ENCODE assay signal across 12 cellular contexts in the genomic region with DNA sequence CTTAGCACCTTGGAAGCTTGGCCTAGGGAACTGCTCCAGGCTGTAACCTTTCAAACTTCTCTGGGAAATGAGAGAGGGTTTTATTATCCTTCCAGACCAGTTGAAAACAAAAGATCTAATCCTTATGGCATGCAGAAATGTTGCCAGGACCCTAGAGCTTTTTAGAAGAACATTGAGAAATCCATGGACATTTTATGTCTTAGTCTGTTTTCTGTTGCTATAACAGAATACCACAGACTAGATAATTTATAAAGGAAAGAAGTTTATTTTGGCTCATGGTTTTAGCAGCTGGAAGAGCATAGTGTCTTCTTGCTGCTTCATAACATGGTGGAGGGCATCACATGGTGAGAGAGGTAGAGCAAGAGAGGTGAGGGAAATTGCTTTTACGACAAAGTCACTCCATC. TPM values are rescaled to one million over a fixed set of nuclear protein-coding genes. Genes with fewer than 3 reads are reported as not detected.
DNase-seq lines count a peak whose midpoint lies in the region; ATAC-seq and TF ChIP-seq lines count a peak whose summit lies in the region.
"Had no signal": no experiment of that assay in that cellular context is flagged by ENCODE, and none has a peak within 500 bp of the region (broad histone marks: within the 10 kb centered on the region; RNA-seq: fewer than 3 reads in every experiment).

No MANE protein-coding gene starts in this region.

- H3K4me1 ChIP-seq in mammary epithelial cell (ENCODE audit: insufficient read depth, low read length) (peaks cover 30% of the 10 kb centered on the region), neural progenitor cell (peaks cover 27% of the 10 kb centered on the region), vagina (peaks cover 62% of the 10 kb centered on the region)

- TF ChIP-seq CTCF in MCF 10A (IDR thresholded peaks at IDR 0.05; ENCODE audit: unreplicated experiment) (no peak), mammary epithelial cell (conservative IDR thresholded peaks at IDR 0.05 in 1 of 2, IDR thresholded peaks at IDR 0.05 in 1 of 2; ENCODE audit: extremely low read depth in 1 of 2, insufficient read depth in 1 of 2, low read depth in 1 of 2, low read length in 2 of 2) (no peak), neural progenitor cell (IDR thresholded peaks at IDR 0.05) (no peak), vagina (IDR thresholded peaks at IDR 0.05) (no peak)

- dilution Hi-C loops in mammary epithelial cell (cut with HindIII; ENCODE audit: low sequenced_read_pairs) = no loop called here

- H4K20me1 ChIP-seq in mammary epithelial cell (ENCODE audit: insufficient read depth, low read length) = no peaks in the 10 kb centered on the region
- H4K20me1 ChIP-seq in neural progenitor cell (ENCODE audit: low read depth) = no peaks in the 10 kb centered on the region

- no peaks in the 10 kb centered on the region for H3K9me3 ChIP-seq in mammary epithelial cell (replicated peaks; ENCODE audit: insufficient read depth, low read length)
- H3K9me3 ChIP-seq in neural progenitor cell (ENCODE audit: low read depth) = no peaks in the 10 kb centered on the region
- no peaks in the 10 kb centered on the region for H3K9me3 ChIP-seq in vagina

- no peak overlapping the region for H3K9ac ChIP-seq in mammary epithelial cell (ENCODE audit: insufficient read depth, low read length)
- no peak overlapping the region for H3K9ac ChIP-seq in neural progenitor cell

- H3K4me2 ChIP-seq in mammary epithelial cell (ENCODE audit: insufficient read depth, low read depth, low read length) (no peak overlapping the region), neural progenitor cell (peak overlapping the region; percentile 21)

- H3K27ac Mint-ChIP-seq in MCF 10A (ENCODE audit: low read depth, unreplicated experiment) = peak overlapping the region; percentile 95
- H3K27ac Mint-ChIP-seq in neural progenitor cell = no peak overlapping the region
- H3K27ac Mint-ChIP-seq: activated naive CD8-positive, alpha-beta T cell treated with anti-CD3 and anti-CD28 coated beads, Interleukin-2, amount 10 ng/mL, durations not matched to agents 7 days and 5 days had no signal

- H3K27ac ChIP-seq in mammary epithelial cell (ENCODE audit: insufficient read depth, low read depth, low read length) = no peak overlapping the region
- H3K27ac ChIP-seq in neural progenitor cell = no peak overlapping the region
- H3K27ac ChIP-seq in vagina = peak overlapping the region; percentile 93
- H3K27ac ChIP-seq: VCaP had no signal

- H3K9me3 Mint-ChIP-seq in MCF 10A (ENCODE audit: unreplicated experiment) (peaks cover 7% of the 10 kb centered on the region), neural progenitor cell (peaks cover 2% of the 10 kb centered on the region)
- H3K9me3 Mint-ChIP-seq: activated naive CD8-positive, alpha-beta T cell treated with anti-CD3 and anti-CD28 coated beads, Interleukin-2, amount 10 ng/mL, durations not matched to agents 7 days and 5 days had no signal

- H3K79me2 ChIP-seq in mammary epithelial cell (ENCODE audit: insufficient read depth, low read length) (peaks cover 57% of the 10 kb centered on the region), neural progenitor cell (ENCODE audit: low read depth) (peaks cover 34% of the 10 kb centered on the region)

- POLR2A ChIA-PET in MCF 10A (lab: Yijun Ruan, JAX) = interaction anchor here (0.6 to 1.2 kb wide), 6 partner anchors 19 to 95 kb away, joined by 3 to 6 read pairs (median 3); no protein-coding TSS in a partner anchor

- H3K36me3 ChIP-seq in mammary epithelial cell (ENCODE audit: insufficient read depth, low read length) (no peaks in the 10 kb centered on the region), neural progenitor cell (no peaks in the 10 kb centered on the region), vagina (no peaks in the 10 kb centered on the region)

- BruUV-seq in MCF 10A (replicated peaks; lab: Mats Ljungman, UMichigan) (no TSS peak), mammary epithelial cell (replicated peaks; lab: Mats Ljungman, UMichigan) (no TSS peak)

- TF ChIP-seq POLR2A in vagina (IDR thresholded peaks at IDR 0.05) = no peak

- H3K4me3 ChIP-seq in mammary epithelial cell (replicated peaks in 1 of 3; ENCODE audit: insufficient read depth in 1 of 3, low read depth in 2 of 3, low read length in 3 of 3) (no peak overlapping the region), neural progenitor cell (no peak overlapping the region), vagina (no peak overlapping the region)

- H3K27me3 Mint-ChIP-seq in MCF 10A (ENCODE audit: insufficient read depth, unreplicated experiment) = no peaks in the 10 kb centered on the region
- no peaks in the 10 kb centered on the region for H3K27me3 Mint-ChIP-seq in neural progenitor cell (ENCODE audit: insufficient read depth, low read depth)
- H3K27me3 Mint-ChIP-seq: activated naive CD8-positive, alpha-beta T cell treated with anti-CD3 and anti-CD28 coated beads, Interleukin-2, amount 10 ng/mL, durations not matched to agents 7 days and 5 days had no signal

- H3K36me3 Mint-ChIP-seq in MCF 10A (ENCODE audit: insufficient read depth, unreplicated experiment) (no peaks in the 10 kb centered on the region), neural progenitor cell (peaks cover 2% of the 10 kb centered on the region)

- no peak overlapping the region for H2AFZ ChIP-seq in mammary epithelial cell (ENCODE audit: low read depth, low read length)
- no peak overlapping the region for H2AFZ ChIP-seq in neural progenitor cell (replicated peaks)

- H3K4me1 Mint-ChIP-seq in MCF 10A (ENCODE audit: insufficient read depth, unreplicated experiment) (peaks cover 46% of the 10 kb centered on the region), neural progenitor cell (peaks cover 12% of the 10 kb centered on the region)

- CTCF ChIA-PET in MCF 10A (lab: Yijun Ruan, JAX) = interaction anchor here (0.5 to 0.7 kb wide), 3 partner anchors 15 to 660 kb away, joined by 3 to 4 read pairs (median 3); no protein-coding TSS in a partner anchor
- CTCF ChIA-PET in mammary epithelial cell (lab: Charles Lee; ENCODE audit: low non-redundant PET) = no interaction called here

- peak overlapping the region; percentile 55 for H3K4me3 Mint-ChIP-seq in MCF 10A (ENCODE audit: unreplicated experiment)
- no peak overlapping the region for H3K4me3 Mint-ChIP-seq in neural progenitor cell
- H3K4me3 Mint-ChIP-seq: activated naive CD8-positive, alpha-beta T cell treated with anti-CD3 and anti-CD28 coated beads, Interleukin-2, amount 10 ng/mL, durations not matched to agents 7 days and 5 days had no signal

- H3K27me3 ChIP-seq in mammary epithelial cell (ENCODE audit: insufficient read depth, low read length) (no peaks in the 10 kb centered on the region), neural progenitor cell (no peaks in the 10 kb centered on the region), vagina (no peaks in the 10 kb centered on the region)

- intact Hi-C loops in MCF 10A (cut with micrococcal nuclease) = no loop called here
- intact Hi-C loops in mammary epithelial cell (cut with micrococcal nuclease) = no loop called here
- intact Hi-C loops in vagina (cut with DNase I) = no loop called here
- intact Hi-C loops in left colon (cut with DNase I, micrococcal nuclease) = no loop called here

- DNase-seq in MCF 10A (ENCODE audit: unreplicated experiment) (peak; percentile 69), mammary epithelial cell (no peak), fibroblast of peridontal ligament (ENCODE audit: extremely low read depth) (peak; percentile 97), neural progenitor cell (ENCODE audit: low spot score) (no peak), vagina (ENCODE audit: extremely low spot score in 2 of 2) (no peak), NCI-H2196 treated with DMSO at 0.1 percent for 48 hours (lab: John Stamatoyannopoulos, UW; ENCODE audit: unreplicated experiment) (no peak), left colon (no peak)
- DNase-seq in activated CD4-positive, alpha-beta T cell treated with anti-CD3 and anti-CD28 coated beads for 48 hours = no peak
- DNase-seq: activated naive CD8-positive, alpha-beta T cell treated with anti-CD3 and anti-CD28 coated beads, Interleukin-2, amount 10 ng/mL, durations not matched to agents 7 days and 5 days; NCI-H774; stimulated activated CD4-positive, alpha-beta T cell treated with anti-CD3 and anti-CD28 coated beads, Interleukin-1b, Interleukin-23, amount 100 ng/mL, for 48 hours had no signal

- no peaks in the 10 kb centered on the region for H3F3A ChIP-seq in neural progenitor cell (ENCODE audit: low read depth)

- ATAC-seq in left colon = no peak

- in situ Hi-C loops in mammary epithelial cell (cut with MboI; ENCODE audit: low sequenced_read_pairs in 2 of 2) = no loop called here

- 36% methylated on average over 1 of the region's 1 CpG for WGBS in mammary epithelial cell (ENCODE audit: low coverage, missing lambda C conversion rate)

RNA-seq across cellular contexts. Expression of a gene that starts 25.8 kb away (rescaled TPM):
- 51.7 and 60.4 TPM in 2 replicates for total RNA-seq in MCF 10A (2022)
- 10 to 100 TPM; 59.0 to 87.5 TPM for total RNA-seq in mammary epithelial cell
- 42.2 TPM for polyA plus RNA-seq in mammary epithelial cell
- 129 TPM for polyA minus RNA-seq in mammary epithelial cell
- 112 and 149 TPM in 2 replicates for total RNA-seq in neural progenitor cell (ENCODE audit: low replicate concordance)
- total RNA-seq in vagina = 72.2 TPM
- 10 to 100 TPM; 51.2 to 52.2 TPM for total RNA-seq in left colon

Comparison
In these comparisons a context has a peak if more than half of its experiments do, and no peak if none do; other contexts are left out.
1. DNase-seq: peak in MCF 10A (single experiment) and fibroblast of peridontal ligament (single experiment); none in mammary epithelial cell (single experiment), neural progenitor cell (single experiment), vagina (0 of 2), NCI-H2196 treated with DMSO at 0.1 percent for 48 hours (single experiment), left colon (0 of 2) and activated CD4-positive, alpha-beta T cell treated with anti-CD3 and anti-CD28 coated beads for 48 hours (single experiment).